Comparison of ENCODE assay signal across 1 cellular context in the genomic region with DNA sequence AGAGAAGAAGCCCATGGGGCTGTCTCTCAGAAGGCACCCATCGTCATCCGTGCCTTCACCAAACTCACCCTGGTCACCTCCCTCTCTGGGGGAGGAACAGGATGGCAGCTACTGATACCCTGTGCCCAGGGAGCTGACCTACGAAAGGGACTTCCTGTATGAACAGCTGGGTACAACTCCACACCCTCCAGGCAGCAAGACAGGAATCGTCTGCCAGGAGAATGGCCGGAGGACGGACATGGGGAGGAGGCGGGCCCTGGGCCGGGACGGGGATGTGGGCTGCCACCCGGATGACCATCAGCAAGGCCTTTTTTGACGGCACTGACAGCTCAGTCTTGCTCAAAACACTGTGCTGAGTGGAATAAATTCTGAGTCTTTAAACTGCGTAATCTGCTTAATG.
TF ChIP-seq lines count a peak whose summit lies in the region.

No MANE protein-coding gene starts in this region.

TF ChIP-seq in H1, 55 proteins besides CTCF, POLR2A, EP300 and RAD21:
- TF ChIP-seq EZH2 (IDR thresholded peaks at IDR 0.05; ENCODE audit: low read depth, low read length, severe bottlenecking) (no peak), HDAC2 (IDR thresholded peaks at IDR 0.05; ENCODE audit: borderline replicate concordance in 1 of 2, low read depth in 2 of 2, low read length in 2 of 2) (no peak), PHF8 (conservative IDR thresholded peaks at IDR 0.05; ENCODE audit: low read depth, low read length) (no peak), POU5F1 (IDR thresholded peaks at IDR 0.05; ENCODE audit: low read depth, low read length) (no peak), POLR2AphosphoS5 (IDR thresholded peaks at IDR 0.05; ENCODE audit: low read depth, low read length) (no peak), NRF1 (IDR thresholded peaks at IDR 0.05; ENCODE audit: low read depth, low read length) (no peak), SRF (IDR thresholded peaks at IDR 0.05; ENCODE audit: low read depth, low read length) (no peak), RNF2 (IDR thresholded peaks at IDR 0.05; ENCODE audit: borderline replicate concordance, low read depth, low read length, missing control alignments, poor library complexity, severe bottlenecking) (no peak), ZNF274 (IDR thresholded peaks at IDR 0.05; ENCODE audit: borderline replicate concordance, extremely low read depth, low read length) (no peak), BACH1 (IDR thresholded peaks at IDR 0.05; ENCODE audit: low read length) (no peak), CEBPB (IDR thresholded peaks at IDR 0.05; ENCODE audit: low read depth, low read length) (no peak)
- TF ChIP-seq, protein P1, sequence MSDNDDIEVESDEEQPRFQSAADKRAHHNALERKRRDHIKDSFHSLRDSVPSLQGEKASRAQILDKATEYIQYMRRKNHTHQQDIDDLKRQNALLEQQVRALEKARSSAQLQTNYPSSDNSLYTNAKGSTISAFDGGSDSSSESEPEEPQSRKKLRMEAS (IDR thresholded peaks at IDR 0.05): no peak
- TF ChIP-seq, protein P2, sequence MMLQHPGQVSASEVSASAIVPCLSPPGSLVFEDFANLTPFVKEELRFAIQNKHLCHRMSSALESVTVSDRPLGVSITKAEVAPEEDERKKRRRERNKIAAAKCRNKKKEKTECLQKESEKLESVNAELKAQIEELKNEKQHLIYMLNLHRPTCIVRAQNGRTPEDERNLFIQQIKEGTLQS (IDR thresholded peaks at IDR 0.05; ENCODE audit: insufficient read depth, low read depth, low read length): no peak
- TF ChIP-seq, protein P3, sequence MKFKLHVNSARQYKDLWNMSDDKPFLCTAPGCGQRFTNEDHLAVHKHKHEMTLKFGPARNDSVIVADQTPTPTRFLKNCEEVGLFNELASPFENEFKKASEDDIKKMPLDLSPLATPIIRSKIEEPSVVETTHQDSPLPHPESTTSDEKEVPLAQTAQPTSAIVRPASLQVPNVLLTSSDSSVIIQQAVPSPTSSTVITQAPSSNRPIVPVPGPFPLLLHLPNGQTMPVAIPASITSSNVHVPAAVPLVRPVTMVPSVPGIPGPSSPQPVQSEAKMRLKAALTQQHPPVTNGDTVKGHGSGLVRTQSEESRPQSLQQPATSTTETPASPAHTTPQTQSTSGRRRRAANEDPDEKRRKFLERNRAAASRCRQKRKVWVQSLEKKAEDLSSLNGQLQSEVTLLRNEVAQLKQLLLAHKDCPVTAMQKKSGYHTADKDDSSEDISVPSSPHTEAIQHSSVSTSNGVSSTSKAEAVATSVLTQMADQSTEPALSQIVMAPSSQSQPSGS (IDR thresholded peaks at IDR 0.05; ENCODE audit: low read length): no peak
